ENCODE assay signal across 11 cellular contexts in the genomic region with DNA sequence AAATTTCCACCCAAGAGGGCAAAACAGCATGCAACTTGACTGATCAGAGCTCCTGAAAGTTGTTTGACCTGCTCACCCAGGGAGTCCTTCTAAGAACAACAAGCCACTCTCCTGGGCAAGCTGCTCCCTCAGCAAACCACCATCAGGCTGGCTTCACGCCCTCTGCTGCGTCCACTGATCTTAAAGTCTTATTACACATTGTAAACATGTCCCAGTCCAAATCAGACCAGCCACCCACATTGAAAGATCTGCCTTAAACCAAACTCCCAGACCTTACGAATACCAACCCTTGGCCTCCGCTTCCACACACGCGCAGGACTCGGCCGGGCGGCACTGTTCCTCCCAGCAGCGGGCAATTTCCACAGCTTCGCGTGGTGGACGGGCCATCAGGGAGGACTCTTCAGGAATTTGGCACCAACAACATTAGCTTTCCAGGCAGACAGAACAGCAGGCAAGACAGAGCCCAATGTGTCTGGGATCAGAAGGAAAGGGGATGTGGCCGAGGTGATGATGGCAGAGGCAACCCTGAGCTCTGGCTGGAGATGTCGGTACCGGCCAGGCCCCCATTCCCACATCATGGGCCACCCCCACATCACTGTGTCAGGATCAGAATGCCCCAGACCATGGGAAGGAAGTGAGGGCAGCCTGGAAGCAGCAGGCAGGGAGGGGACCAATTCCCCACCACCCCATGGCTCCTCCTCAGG. TPM values are rescaled to one million over a fixed set of nuclear protein-coding genes. Genes with fewer than 3 reads are reported as not detected.
A peak's percentile ranks its signal among the peaks of the same experiment; 100 is the strongest.
DNase-seq lines count a peak whose midpoint lies in the region; ATAC-seq and TF ChIP-seq lines count a peak whose summit lies in the region.
"Had no signal": no experiment of that assay in that cellular context is flagged by ENCODE, and none has a peak within 500 bp of the region (broad histone marks: within the 10 kb centered on the region; RNA-seq: fewer than 3 reads in every experiment).

No MANE protein-coding gene starts in this region.

- 84 to 87% methylated on average over 3 to 16 of the region's 16 CpGs for WGBS in transverse colon (ENCODE audit: low coverage in 1 of 2), 2 donors

- H3K27me3 ChIP-seq in transverse colon: no peaks in the 10 kb centered on the region
- H3K27me3 ChIP-seq: hepatocyte had no signal

- peak overlapping the region; percentile 86 for H3K27ac Mint-ChIP-seq in activated naive CD4-positive, alpha-beta T cell treated with anti-CD3 and anti-CD28 coated beads, Interleukin-2, amount 10 ng/mL, durations not matched to agents 7 days and 5 days
- H3K27ac Mint-ChIP-seq in activated naive CD4-positive, alpha-beta T cell treated with anti-CD3 and anti-CD28 coated beads, Interleukin-2, amount 50 U/mL, for 72 hours: peak overlapping the region; percentile 90 to 93

- H3K27ac ChIP-seq in transverse colon: peak overlapping the region in 3 of 4 donors; percentile 15 to 41 (median 37)
- H3K27ac ChIP-seq: hepatocyte, thoracic aorta had no signal

- no peak for TF ChIP-seq EP300 in transverse colon (IDR thresholded peaks at IDR 0.05; ENCODE audit: low read depth)

- H3K4me1 ChIP-seq in mucosa of descending colon (ENCODE audit: low read depth) (peaks cover 47% of the 10 kb centered on the region), transverse colon (peaks cover 15 to 64% (median 34%) of the 10 kb centered on the region in 4 donors)

- no peak for ATAC-seq in activated naive CD4-positive, alpha-beta T cell treated with anti-CD3 and anti-CD28 coated beads, Interleukin-2, amount 50 U/mL, for 72 hours
- ATAC-seq in mucosa of descending colon (no peak), HG03565 (IDR thresholded peaks at IDR 0.05; ENCODE audit: unreplicated experiment) (no peak), HG03097 (IDR thresholded peaks at IDR 0.05; ENCODE audit: low FRiP score, unreplicated experiment) (no peak)

- H3K9me3 Mint-ChIP-seq in activated naive CD4-positive, alpha-beta T cell treated with anti-CD3 and anti-CD28 coated beads, Interleukin-2, amount 10 ng/mL, durations not matched to agents 7 days and 5 days: no peaks in the 10 kb centered on the region
- H3K9me3 Mint-ChIP-seq in activated naive CD4-positive, alpha-beta T cell treated with anti-CD3 and anti-CD28 coated beads, Interleukin-2, amount 50 U/mL, for 72 hours: no peaks in the 10 kb centered on the region

- CTCF ChIA-PET in activated naive CD4-positive, alpha-beta T cell treated with anti-CD3 and anti-CD28 coated beads, Interleukin-2, amount 10 ng/mL, durations not matched to agents 7 days and 5 days (lab: Charles Lee): interaction anchor here (0.6 to 3.2 kb wide), 4 partner anchors 10 to 104 kb away, joined by 3 to 15 read pairs (median 4); no protein-coding TSS in a partner anchor

- in situ Hi-C loops in transverse colon (cut with MboI; ENCODE audit: low pct_ligation_motif_present in 1 of 4, low pct_unique_long_range_greater_than_20kb in 1 of 4, low sequenced_read_pairs in 3 of 4): no loop called here

- H3K4me1 Mint-ChIP-seq in activated naive CD4-positive, alpha-beta T cell treated with anti-CD3 and anti-CD28 coated beads, Interleukin-2, amount 10 ng/mL, durations not matched to agents 7 days and 5 days: peaks cover 94% of the 10 kb centered on the region

- H3K27me3 Mint-ChIP-seq in activated naive CD4-positive, alpha-beta T cell treated with anti-CD3 and anti-CD28 coated beads, Interleukin-2, amount 10 ng/mL, durations not matched to agents 7 days and 5 days: no peaks in the 10 kb centered on the region

- TF ChIP-seq POLR2A in transverse colon (IDR thresholded peaks at IDR 0.05): no peak

- no peak overlapping the region for H3K4me3 Mint-ChIP-seq in activated naive CD4-positive, alpha-beta T cell treated with anti-CD3 and anti-CD28 coated beads, Interleukin-2, amount 10 ng/mL, durations not matched to agents 7 days and 5 days

- DNase-seq in activated naive CD4-positive, alpha-beta T cell treated with anti-CD3 and anti-CD28 coated beads, Interleukin-2, amount 10 ng/mL, durations not matched to agents 7 days and 5 days: no peak
- DNase-seq in activated naive CD4-positive, alpha-beta T cell treated with Interleukin-2 at 50 U/mL for 16 hours: no peak
- no peak for DNase-seq in activated naive CD4-positive, alpha-beta T cell treated with anti-CD3 and anti-CD28 coated beads, Interleukin-2, amount 50 U/mL, for 72 hours (ENCODE audit: low spot score in 2 of 2)
- DNase-seq in mucosa of descending colon (peak in 2 of 3 donors; percentile 43 to 50), transverse colon (no peak), mucosa of gallbladder (ENCODE audit: low spot score) (no peak)
- DNase-seq: NCI-H187 treated with DMSO at 0.1 percent for 48 hours had no signal

- intact Hi-C loops in mucosa of descending colon (cut with DNase I, micrococcal nuclease) (no loop called here), transverse colon (cut with DNase I; ENCODE audit: low total_unique reads) (no loop called here)

- H3K9me3 ChIP-seq in mucosa of descending colon (no peaks in the 10 kb centered on the region), transverse colon (no peaks in the 10 kb centered on the region)
- H3K9me3 ChIP-seq: thoracic aorta had no signal

- H3K4me3 ChIP-seq in mucosa of descending colon: no peak overlapping the region
- H3K4me3 ChIP-seq in transverse colon: no peak overlapping the region
- H3K4me3 ChIP-seq: hepatocyte, thoracic aorta had no signal

- no peak for TF ChIP-seq CTCF in mucosa of descending colon (IDR thresholded peaks at IDR 0.05)
- TF ChIP-seq CTCF in transverse colon (IDR thresholded peaks at IDR 0.05): no peak

- H3K36me3 ChIP-seq in mucosa of descending colon (ENCODE audit: low read depth) (no peaks in the 10 kb centered on the region), transverse colon (no peaks in the 10 kb centered on the region)
- H3K36me3 ChIP-seq: thoracic aorta had no signal

- H3K36me3 Mint-ChIP-seq in activated naive CD4-positive, alpha-beta T cell treated with anti-CD3 and anti-CD28 coated beads, Interleukin-2, amount 10 ng/mL, durations not matched to agents 7 days and 5 days: peaks cover 48% of the 10 kb centered on the region
- H3K36me3 Mint-ChIP-seq in activated naive CD4-positive, alpha-beta T cell treated with anti-CD3 and anti-CD28 coated beads, Interleukin-2, amount 50 U/mL, for 72 hours: peaks cover 6 to 27% of the 10 kb centered on the region in 2 donors

RNA-seq across cellular contexts. Expression of a gene that starts 56.8 kb away (rescaled TPM):
- total RNA-seq in activated naive CD4-positive, alpha-beta T cell treated with anti-CD3 and anti-CD28 coated beads, Interleukin-2, amount 50 U/mL, for 72 hours: 100 to 1,000 TPM; 211 to 278 TPM
- total RNA-seq in mucosa of descending colon (10 to 100 TPM; 20.9 to 26.9 (median 23.1) TPM), transverse colon (10 to 100 TPM in 3 of 4 donors, 1 to 10 TPM in 1; 8.7 to 29.1 (median 14.5) TPM), mucosa of gallbladder (66.2 TPM)

Comparison
In these comparisons a context has a peak if more than half of its experiments do, and no peak if none do; other contexts are left out.
1. DNase-seq: peak in mucosa of descending colon (2 of 3); none in activated naive CD4-positive, alpha-beta T cell treated with anti-CD3 and anti-CD28 coated beads, Interleukin-2, amount 10 ng/mL, durations not matched to agents 7 days and 5 days (single experiment), activated naive CD4-positive, alpha-beta T cell treated with Interleukin-2 at 50 U/mL for 16 hours (single experiment), activated naive CD4-positive, alpha-beta T cell treated with anti-CD3 and anti-CD28 coated beads, Interleukin-2, amount 50 U/mL, for 72 hours (0 of 2), transverse colon (single experiment) and mucosa of gallbladder (single experiment).